Comparison of ENCODE assay signal across 19 cellular contexts in the genomic region with DNA sequence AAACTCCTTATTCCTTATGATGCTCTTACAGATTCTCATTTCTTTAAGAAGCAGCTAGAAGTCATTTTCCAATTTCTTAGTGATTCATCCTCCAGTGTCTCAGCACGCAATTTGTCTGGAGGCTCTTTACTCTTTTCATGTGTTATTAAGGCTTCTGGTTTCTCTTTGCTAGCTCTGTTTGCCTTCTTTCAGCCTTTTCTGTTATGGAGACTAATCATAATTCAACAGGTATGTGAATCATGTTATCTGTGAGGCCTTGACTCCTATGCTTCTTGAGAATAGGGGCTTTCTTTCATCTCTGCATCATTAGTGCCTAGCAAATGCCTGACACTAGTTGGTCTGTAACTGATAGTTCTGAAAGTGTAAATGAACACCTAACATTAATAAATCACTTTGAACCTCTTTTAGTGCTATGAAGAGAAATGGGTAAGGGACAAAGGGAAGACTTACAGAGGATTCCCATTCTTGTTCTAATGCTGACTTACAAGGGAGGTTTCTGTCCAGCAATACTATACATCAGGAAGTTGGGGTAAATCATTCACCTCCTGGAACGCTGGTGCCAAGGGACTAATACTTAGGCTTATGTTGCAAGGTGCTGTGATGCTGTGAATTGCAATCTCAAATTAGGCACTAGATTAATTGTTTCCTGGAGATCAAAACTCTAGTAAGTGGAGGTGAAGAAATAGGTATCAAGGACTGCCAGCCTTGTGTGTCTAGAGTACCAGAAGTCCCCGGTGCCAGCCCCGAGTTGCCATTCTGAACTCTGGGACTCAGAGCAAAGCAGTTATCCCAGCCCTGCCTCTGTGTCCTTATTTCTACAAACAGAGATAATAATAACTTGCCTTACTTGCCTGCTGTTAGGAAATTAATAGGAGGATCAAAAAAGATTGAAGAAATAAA.
DNase-seq lines count a peak whose midpoint lies in the region; ATAC-seq lines count a peak whose summit lies in the region.
"Had no signal": no experiment of that assay in that cellular context is flagged by ENCODE, and none has a peak within 500 bp of the region (broad histone marks: within the 10 kb centered on the region; RNA-seq: fewer than 3 reads in every experiment).

No MANE protein-coding gene starts in this region.

- DNase-seq in ACHN = peak; percentile 54
- DNase-seq in HK-2 (ENCODE audit: unreplicated experiment) = peak; percentile 5
- peak; percentile 51 for DNase-seq in glomerular visceral epithelial cell (ENCODE audit: extremely low spot score)
- DNase-seq in mesenchymal stem cell = no peak
- no peak for DNase-seq in GDM1 (lab: John Stamatoyannopoulos, UW)
- DNase-seq in activated CD4-positive, alpha-beta T cell treated with anti-CD3 and anti-CD28 coated beads for 4 hours = no peak
- DNase-seq: CD4-positive, CD25-positive, alpha-beta regulatory T cell; COR-L47; DND-41; H7; HFFc6; MV-4-11; NCI-H1694 treated with DMSO at 0.1 percent for 48 hours; NCI-H2081 treated with DMSO at 0.1 percent for 48 hours; NCI-H2171 treated with DMSO at 0.1 percent for 48 hours; NCI-H524 treated with DMSO at 0.1 percent for 48 hours; OCI-M1 had no signal

- H3K23ac ChIP-seq in mesenchymal stem cell (ENCODE audit: low read length in 2 of 2) = no peak overlapping the region

- no peak overlapping the region for H4K8ac ChIP-seq in mesenchymal stem cell (ENCODE audit: low read length)

- no peak overlapping the region for H3K4me3 ChIP-seq in mesenchymal stem cell (ENCODE audit: insufficient read depth in 1 of 2, low read depth in 1 of 2, low read length in 2 of 2)

- H3K27ac ChIP-seq in mesenchymal stem cell (ENCODE audit: low read length, poor library complexity, severe bottlenecking) = peak overlapping the region; percentile 43

- H2BK15ac ChIP-seq in mesenchymal stem cell (ENCODE audit: low read depth, poor library complexity, severe bottlenecking) = no peak overlapping the region

- no peak overlapping the region for H2BK120ac ChIP-seq in mesenchymal stem cell (ENCODE audit: low read depth, low read length)

- H3K4me2 ChIP-seq in mesenchymal stem cell (ENCODE audit: low read length, poor library complexity, severe bottlenecking) = no peak overlapping the region

- in situ Hi-C loops in ACHN (cut with HindIII; ENCODE audit: low pct_ligation_motif_present, low pct_unique_long_range_greater_than_20kb, low sequenced_read_pairs) = no loop called here

- no peak overlapping the region for H2AK5ac ChIP-seq in mesenchymal stem cell (ENCODE audit: low read length, severe bottlenecking)

- H3K18ac ChIP-seq in mesenchymal stem cell (ENCODE audit: low read depth in 1 of 2, low read length in 2 of 2) = no peak overlapping the region

- no peak overlapping the region for H2BK12ac ChIP-seq in mesenchymal stem cell (ENCODE audit: low read length in 2 of 2)

- no peak overlapping the region for H3K14ac ChIP-seq in mesenchymal stem cell (ENCODE audit: low read length in 2 of 2)

- WGBS in mesenchymal stem cell = 75% methylated on average over 3 of the region's 4 CpGs

- no peaks in the 10 kb centered on the region for H3K27me3 ChIP-seq in mesenchymal stem cell (ENCODE audit: control insufficient read depth in 1 of 2, insufficient read depth in 1 of 2, low read length in 2 of 2)

- no peaks in the 10 kb centered on the region for H3K79me1 ChIP-seq in mesenchymal stem cell (replicated peaks; ENCODE audit: low read length, poor library complexity, severe bottlenecking)

- no peak overlapping the region for H2AFZ ChIP-seq in mesenchymal stem cell (ENCODE audit: low read depth, low read length)

- H3K4ac ChIP-seq in mesenchymal stem cell (ENCODE audit: low read depth in 1 of 2, low read length in 2 of 2) = no peak overlapping the region

- no peak overlapping the region for H2BK5ac ChIP-seq in mesenchymal stem cell (ENCODE audit: low read depth, low read length, poor library complexity, severe bottlenecking)

- ATAC-seq in GM21528 (IDR thresholded peaks at IDR 0.05; ENCODE audit: low FRiP score, unreplicated experiment) = no peak
- ATAC-seq: Right ventricle myocardium inferior had no signal

- no peaks in the 10 kb centered on the region for H3K9me3 ChIP-seq in mesenchymal stem cell (ENCODE audit: control insufficient read depth, low read length)

- H3K9ac ChIP-seq in mesenchymal stem cell (ENCODE audit: low read length) = no peak overlapping the region

- peaks cover 1% of the 10 kb centered on the region for H3K4me1 ChIP-seq in mesenchymal stem cell (ENCODE audit: control insufficient read depth, insufficient read depth, low read depth, low read length)

- H3K36me3 ChIP-seq in mesenchymal stem cell (ENCODE audit: control insufficient read depth in 1 of 2, insufficient read depth in 2 of 2, low read depth in 1 of 2, low read length in 2 of 2) = peaks cover 0 to 26% of the 10 kb centered on the region in 2 experiments

- H4K91ac ChIP-seq in mesenchymal stem cell (ENCODE audit: low read length) = no peak overlapping the region

Comparison
In these comparisons a context has a peak if more than half of its experiments do, and no peak if none do; other contexts are left out.
1. DNase-seq: peak in ACHN (single experiment), HK-2 (single experiment) and glomerular visceral epithelial cell (single experiment); none in mesenchymal stem cell (single experiment), GDM1 (single experiment) and activated CD4-positive, alpha-beta T cell treated with anti-CD3 and anti-CD28 coated beads for 4 hours (0 of 2).